8 cellular contexts compared by ENCODE assay signal in genomic region chr13:113491982-113492381, GRCh38. TPM values are rescaled to one million over a fixed set of nuclear protein-coding genes. Genes with fewer than 3 reads are reported as not detected.
DNase-seq lines count a peak whose midpoint lies in the region; TF ChIP-seq lines count a peak whose summit lies in the region.

No MANE protein-coding gene starts in this region.

- H3K27me3 ChIP-seq in BJ (ENCODE audit: control insufficient read depth, insufficient read depth, low read length), result no peaks in the 10 kb centered on the region
- H3K27me3 ChIP-seq in MM.1S (replicated peaks; ENCODE audit: insufficient read depth, low read length), result no peaks in the 10 kb centered on the region
- H3K27me3 ChIP-seq in duodenal mucosa (ENCODE audit: control insufficient read depth in 1 of 2, insufficient read depth in 2 of 2, low read length in 2 of 2), result no peaks in the 10 kb centered on the region

- H3K9ac ChIP-seq in MM.1S (ENCODE audit: low read length) (peak overlapping the region; percentile 72; the same call in 1 of the 2 replicates), duodenal mucosa (ENCODE audit: low read depth in 1 of 2, low read length in 2 of 2) (peak overlapping the region; percentile 69 to 80)

- peaks cover 3% of the 10 kb centered on the region for H3K27me3 Mint-ChIP-seq in nephron progenitor cell (ENCODE audit: low read depth, poor library complexity)

- H3K4me3 ChIP-seq in BJ (ENCODE audit: low read depth, low read length), result peak overlapping the region; percentile 80
- H3K4me3 ChIP-seq in MM.1S (ENCODE audit: low read length), result peak overlapping the region; percentile 83
- H3K4me3 ChIP-seq in duodenal mucosa (ENCODE audit: low read depth in 1 of 2, low read length in 2 of 2), result peak overlapping the region; percentile 70 to 82

- peaks cover 80% of the 10 kb centered on the region for H3K4me1 Mint-ChIP-seq in nephron progenitor cell

- peaks cover 8% of the 10 kb centered on the region for H3K36me3 ChIP-seq in BJ (ENCODE audit: control insufficient read depth, insufficient read depth, low read length)
- H3K36me3 ChIP-seq in MM.1S (replicated peaks; ENCODE audit: insufficient read depth, low read length), result no peaks in the 10 kb centered on the region; the same call in 1 of the 2 replicates
- H3K36me3 ChIP-seq in duodenal mucosa (ENCODE audit: control insufficient read depth in 1 of 2, insufficient read depth in 2 of 2, low read length in 2 of 2), result peaks cover 0 to 22% of the 10 kb centered on the region in 2 donors

- no peaks in the 10 kb centered on the region for H3K9me2 ChIP-seq in MM.1S (replicated peaks; ENCODE audit: insufficient read depth, low read length)

- H3K9me3 ChIP-seq in MM.1S (replicated peaks; ENCODE audit: insufficient read depth, low read length) (no peaks in the 10 kb centered on the region), duodenal mucosa (ENCODE audit: control insufficient read depth in 1 of 2, low read length in 2 of 2) (no peaks in the 10 kb centered on the region)

- H3K9me3 Mint-ChIP-seq in nephron progenitor cell, result no peaks in the 10 kb centered on the region

- peaks cover 69% of the 10 kb centered on the region for H3K79me2 ChIP-seq in MM.1S (ENCODE audit: low read length)

- POLR2A ChIA-PET in BJ (lab: Charles Lee), result no interaction called here

- peak overlapping the region; percentile 84 for H3K4me2 ChIP-seq in MM.1S (ENCODE audit: low read depth, low read length)

- H3K4me3 Mint-ChIP-seq in nephron progenitor cell, result peak overlapping the region; percentile 93

- H3K27ac ChIP-seq in MM.1S (ENCODE audit: low read length) (no peak overlapping the region), duodenal mucosa (ENCODE audit: low read depth, low read length) (no peak overlapping the region)

- peaks cover 14% of the 10 kb centered on the region for H3K4me1 ChIP-seq in MM.1S (ENCODE audit: low read length)
- H3K4me1 ChIP-seq in duodenal mucosa (ENCODE audit: control insufficient read depth in 1 of 2, insufficient read depth in 2 of 2, low read length in 2 of 2), result peaks cover 32 to 36% of the 10 kb centered on the region in 2 donors

- H3K27ac Mint-ChIP-seq in nephron progenitor cell, result peak overlapping the region; percentile 57

- peaks cover 5% of the 10 kb centered on the region; the same call in 1 of the 2 replicates for H4K20me1 ChIP-seq in MM.1S (ENCODE audit: insufficient read depth, low read length)

- peaks cover 6% of the 10 kb centered on the region for H3F3A ChIP-seq in MM.1S (ENCODE audit: insufficient read depth, low read length)

- TF ChIP-seq CTCF in BJ (IDR thresholded peaks at IDR 0.05; ENCODE audit: insufficient read depth, low read depth, low read length) (no peak), MM.1S (IDR thresholded peaks at IDR 0.05; ENCODE audit: low read length) (no peak), nephron progenitor cell (IDR thresholded peaks at IDR 0.05) (no peak)

- no peak overlapping the region for H2AFZ ChIP-seq in MM.1S (ENCODE audit: low read length)

- peaks cover 11% of the 10 kb centered on the region for H3K36me3 Mint-ChIP-seq in nephron progenitor cell (ENCODE audit: low read depth)

- CTCF ChIA-PET in BJ (lab: Yijun Ruan, JAX), result no interaction called here

- DNase-seq in BJ (ENCODE audit: low read depth) (no peak), MM.1S (no peak), nephron progenitor cell (no peak), activated gamma-delta T cell (lab: John Stamatoyannopoulos, UW) (no peak), foreskin melanocyte (no peak), dedifferentiated amniotic fluid mesenchymal stem cell (ENCODE audit: extremely low spot score) (no peak), SW 1271 (lab: John Stamatoyannopoulos, UW) (no peak)

RNA-seq across cellular contexts. Expression of gene DCUN1D2, which starts 1.5 kb away (rescaled TPM):
- polyA plus RNA-seq in BJ (2011; rRNA removed), result 11.0 and 12.7 TPM in 2 replicates
- polyA minus RNA-seq in BJ (2011; rRNA and poly(A)+ RNA removed), result 4.1 and 7.5 TPM in 2 replicates

RNA-seq across cellular contexts. Expression of gene ADPRHL1, which starts 38.7 kb away (rescaled TPM):
- 0.78 and 1.1 TPM in 2 replicates for polyA plus RNA-seq in BJ (2011; rRNA removed)
- 0.26 and 0.52 TPM in 2 replicates for polyA minus RNA-seq in BJ (2011; rRNA and poly(A)+ RNA removed)
